8 cellular contexts compared by ENCODE assay signal in the genomic region with DNA sequence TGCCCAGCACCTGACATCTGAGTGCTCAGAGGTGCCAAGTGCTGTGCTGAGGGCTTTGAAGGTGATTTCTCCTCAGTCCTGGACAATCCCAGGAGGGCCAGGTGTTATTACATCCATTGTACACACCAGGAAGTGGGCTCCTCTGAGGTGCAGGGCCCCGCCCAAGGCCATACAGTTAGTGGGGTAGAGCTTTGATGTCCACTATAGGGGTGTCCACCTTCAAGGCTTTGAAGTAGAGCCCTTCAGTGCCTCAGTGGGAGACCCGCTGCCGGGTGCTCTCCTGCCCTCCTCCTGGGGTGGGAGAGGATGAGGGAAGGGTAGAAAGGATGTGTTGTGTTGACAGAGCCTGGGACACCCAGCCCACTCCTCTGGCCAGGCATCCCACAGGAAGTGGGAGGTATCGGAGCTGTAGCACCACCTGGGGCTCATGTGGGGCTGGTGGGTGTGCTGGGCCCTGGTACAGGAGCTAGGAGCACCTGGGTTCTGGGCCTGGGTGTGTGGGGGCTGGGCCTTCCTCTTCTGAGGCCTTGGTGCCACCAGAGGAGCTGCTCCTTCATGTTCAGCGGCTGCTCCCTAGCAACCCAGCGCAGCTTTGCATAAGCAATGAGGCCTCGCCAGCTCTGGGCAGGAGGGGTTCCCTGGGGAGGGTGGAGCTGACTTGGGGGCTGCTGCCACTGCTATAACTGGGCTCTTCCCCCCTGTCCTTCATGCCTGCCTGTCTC. TPM values are rescaled to one million over a fixed set of nuclear protein-coding genes. Genes with fewer than 3 reads are reported as not detected.
DNase-seq lines count a peak whose midpoint lies in the region; ATAC-seq, FAIRE-seq and TF ChIP-seq lines count a peak whose summit lies in the region.

No MANE protein-coding gene starts in this region.

- dilution Hi-C loops in keratinocyte (cut with MboI; ENCODE audit: extremely low pct_ligation_motif_present, low sequenced_read_pairs): no loop called here

- H3K27me3 ChIP-seq in right cardiac atrium (ENCODE audit: control insufficient read depth, insufficient read depth) (no peaks in the 10 kb centered on the region), keratinocyte (ENCODE audit: control insufficient read depth, extremely low read depth, insufficient read depth, low read length) (no peaks in the 10 kb centered on the region), vagina (no peaks in the 10 kb centered on the region)

- TF ChIP-seq POLR2A in vagina (IDR thresholded peaks at IDR 0.05): no peak

- H3K27me3 Mint-ChIP-seq in activated CD4-positive, alpha-beta memory T cell treated with anti-CD3 and anti-CD28 coated beads for 36 hours: no peaks in the 10 kb centered on the region

- 50% methylated on average over 7 of the region's 7 CpGs for WGBS in right cardiac atrium

- H3K4me3 ChIP-seq in right cardiac atrium (ENCODE audit: low read length): no peak overlapping the region
- no peak overlapping the region for H3K4me3 ChIP-seq in keratinocyte (ENCODE audit: control insufficient read depth in 2 of 3, extremely low read depth in 1 of 3, insufficient read depth in 2 of 3, low read depth in 1 of 3, low read length in 3 of 3)
- no peak overlapping the region for H3K4me3 ChIP-seq in vagina

- POLR2A ChIA-PET in activated CD4-positive, alpha-beta memory T cell treated with anti-CD3 and anti-CD28 coated beads for 36 hours (lab: Charles Lee): interaction anchor here (1.0 kb wide), 1 partner anchor 38 kb away, joined by 3 read pairs; no protein-coding TSS in a partner anchor

- no peak overlapping the region for H2AFZ ChIP-seq in keratinocyte (ENCODE audit: control insufficient read depth, low read length)

- no peaks in the 10 kb centered on the region for H3K9me3 Mint-ChIP-seq in activated CD4-positive, alpha-beta memory T cell treated with anti-CD3 and anti-CD28 coated beads for 36 hours

- peaks cover 11% of the 10 kb centered on the region for H3K9me1 ChIP-seq in keratinocyte (ENCODE audit: control insufficient read depth, extremely low read depth, insufficient read depth, low read length)

- no peaks in the 10 kb centered on the region for H3K9me3 ChIP-seq in right cardiac atrium (ENCODE audit: control insufficient read depth, low read length)
- H3K9me3 ChIP-seq in keratinocyte (ENCODE audit: control insufficient read depth, low read depth, low read length): no peaks in the 10 kb centered on the region
- no peaks in the 10 kb centered on the region for H3K9me3 ChIP-seq in vagina

- TF ChIP-seq CTCF in keratinocyte (optimal IDR thresholded peaks at IDR 0.05 in 1 of 3, IDR thresholded peaks at IDR 0.05 in 1 of 3, conservative IDR thresholded peaks at IDR 0.05 in 1 of 3; ENCODE audit: extremely low read depth in 1 of 3, insufficient read depth in 2 of 3, low read length in 3 of 3) (no peak), vagina (IDR thresholded peaks at IDR 0.05) (no peak)

- DNase-seq in right cardiac atrium (peak in 2 of 3 donors; percentile 49 to 61), cardiac septum (ENCODE audit: low spot score) (no peak), keratinocyte (ENCODE audit: low read depth, low spot score) (no peak), vagina (ENCODE audit: extremely low spot score in 2 of 2) (no peak), iPS-NIHi7 (ENCODE audit: extremely low spot score) (no peak), GM19238 (ENCODE audit: insufficient read length, low spot score) (no peak)
- peak; percentile 47 for DNase-seq in activated CD4-positive, alpha-beta memory T cell treated with anti-CD3 and anti-CD28 coated beads for 36 hours

- no peak for FAIRE-seq in keratinocyte (lab: Jason Lieb, UNC)

- H3K36me3 Mint-ChIP-seq in activated CD4-positive, alpha-beta memory T cell treated with anti-CD3 and anti-CD28 coated beads for 36 hours: peaks cover 30% of the 10 kb centered on the region

- peaks cover 28 to 43% of the 10 kb centered on the region in 2 experiments for H3K36me3 ChIP-seq in keratinocyte (ENCODE audit: control insufficient read depth in 2 of 2, extremely low read depth in 1 of 2, insufficient read depth in 2 of 2, low read length in 2 of 2)
- peaks cover 0 to 8% of the 10 kb centered on the region in 2 donors for H3K36me3 ChIP-seq in vagina

- intact Hi-C loops in right cardiac atrium (cut with DNase I) (loop anchor here in 1 of 4 donors (10.0 kb wide), 1 partner anchor 98 kb away; no protein-coding TSS in a partner anchor), cardiac septum (cut with DNase I) (loop anchor here (10.0 kb wide), 1 partner anchor 88 kb away; the partner anchor contains the start of gene FBXO47), vagina (cut with DNase I) (loop anchor here (10.0 kb wide), 1 partner anchor 48 kb away; the partner anchor contains the start of gene LASP1NB)
- intact Hi-C loops in activated CD4-positive, alpha-beta memory T cell treated with anti-CD3 and anti-CD28 coated beads for 36 hours (cut with micrococcal nuclease): no loop called here

- H4K20me1 ChIP-seq in keratinocyte (ENCODE audit: control insufficient read depth, extremely low read depth, insufficient read depth, low read length): peaks cover 26% of the 10 kb centered on the region

- no peak overlapping the region for H3K27ac ChIP-seq in right cardiac atrium (ENCODE audit: low read length)
- no peak overlapping the region for H3K27ac ChIP-seq in keratinocyte (ENCODE audit: control insufficient read depth, insufficient read depth, low read length)
- H3K27ac ChIP-seq in vagina: peak overlapping the region; percentile 31

- H3K4me3 Mint-ChIP-seq in activated CD4-positive, alpha-beta memory T cell treated with anti-CD3 and anti-CD28 coated beads for 36 hours: no peak overlapping the region

- H3K9ac ChIP-seq in keratinocyte (ENCODE audit: control insufficient read depth, extremely low read depth, insufficient read depth, low read length): peak overlapping the region; percentile 11

- H3K4me2 ChIP-seq in keratinocyte (ENCODE audit: control insufficient read depth, extremely low read depth, insufficient read depth, low read depth, low read length): no peak overlapping the region

- peaks cover 91% of the 10 kb centered on the region for H3K4me1 Mint-ChIP-seq in activated CD4-positive, alpha-beta memory T cell treated with anti-CD3 and anti-CD28 coated beads for 36 hours (ENCODE audit: low read depth)

- peak overlapping the region; percentile 76 for H3K27ac Mint-ChIP-seq in activated CD4-positive, alpha-beta memory T cell treated with anti-CD3 and anti-CD28 coated beads for 36 hours

- ATAC-seq in right cardiac atrium (peak in 1 of 2 donors; percentile 1), HG02970 (IDR thresholded peaks at IDR 0.05; ENCODE audit: low FRiP score, unreplicated experiment) (no peak)

- H3K4me1 ChIP-seq in right cardiac atrium (ENCODE audit: control insufficient read depth, insufficient read depth, low read length): peaks cover 54% of the 10 kb centered on the region
- peaks cover 83% of the 10 kb centered on the region for H3K4me1 ChIP-seq in keratinocyte (ENCODE audit: control insufficient read depth, extremely low read depth, insufficient read depth, low read length)
- H3K4me1 ChIP-seq in vagina: peaks cover 98% of the 10 kb centered on the region

- peaks cover 75% of the 10 kb centered on the region for H3K79me2 ChIP-seq in keratinocyte (ENCODE audit: control insufficient read depth, insufficient read depth, low read length)

- CTCF ChIA-PET in activated CD4-positive, alpha-beta memory T cell treated with anti-CD3 and anti-CD28 coated beads for 36 hours (lab: Charles Lee): no interaction called here

RNA-seq across cellular contexts. Expression of gene LASP1, which starts 7.4 kb away (rescaled TPM):
- total RNA-seq in right cardiac atrium (10 to 100 TPM; 29.2 to 39.6 (median 35.8) TPM), cardiac septum (25.3 TPM), vagina (69.0 TPM)
- polyA plus RNA-seq in right cardiac atrium (23.8 TPM), keratinocyte (72.5 to 117 TPM (median 88.1 TPM) in 3 replicates)
- total RNA-seq in activated CD4-positive, alpha-beta memory T cell treated with anti-CD3 and anti-CD28 coated beads for 36 hours: 100 to 1,000 TPM; 134 to 139 TPM
- 60.3 TPM for polyA plus RNA-seq in keratinocyte (2011; ENCODE audit: low read depth)
- 84.7 and 110 TPM in 2 replicates for polyA plus RNA-seq in keratinocyte (2011; cell fraction: cytosol; rRNA removed)
- 103 and 116 TPM in 2 replicates for polyA plus RNA-seq in keratinocyte (2011; cell fraction: nucleus; rRNA removed)
- polyA plus RNA-seq in keratinocyte (2012; ENCODE audit: low replicate concordance): 51.4 and 174 TPM in 2 replicates
- 134 to 233 TPM (median 138 TPM) in 3 replicates for polyA minus RNA-seq in keratinocyte
- polyA minus RNA-seq in keratinocyte (2011; cell fraction: cytosol; rRNA and poly(A)+ RNA removed): 335 TPM
- polyA minus RNA-seq in keratinocyte (2011; cell fraction: nucleus; rRNA and poly(A)+ RNA removed): 76.9 and 90.5 TPM in 2 replicates

RNA-seq across cellular contexts. Expression of gene RPL23, which starts 23.8 kb away (rescaled TPM):
- 100 to 1,000 TPM; 830 to 995 (median 880) TPM for total RNA-seq in right cardiac atrium
- 1,847 TPM for polyA plus RNA-seq in right cardiac atrium
- total RNA-seq in cardiac septum: 564 TPM
- 1,000 to 10,000 TPM; 1,774 to 1,791 TPM for total RNA-seq in activated CD4-positive, alpha-beta memory T cell treated with anti-CD3 and anti-CD28 coated beads for 36 hours
- polyA plus RNA-seq in keratinocyte: 2,125 to 2,966 TPM (median 2,468 TPM) in 3 replicates
- polyA plus RNA-seq in keratinocyte (2011; ENCODE audit: low read depth): 7,440 TPM
- polyA plus RNA-seq in keratinocyte (2011; cell fraction: cytosol; rRNA removed): 2,699 and 3,057 TPM in 2 replicates
- polyA plus RNA-seq in keratinocyte (2011; cell fraction: nucleus; rRNA removed): 628 and 824 TPM in 2 replicates
- polyA plus RNA-seq in keratinocyte (2012; ENCODE audit: low replicate concordance): 2,108 and 3,125 TPM in 2 replicates
- polyA minus RNA-seq in keratinocyte: 114 to 670 TPM (median 442 TPM) in 3 replicates
- polyA minus RNA-seq in keratinocyte (2011; cell fraction: cytosol; rRNA and poly(A)+ RNA removed): 311 TPM
- 76.0 and 133 TPM in 2 replicates for polyA minus RNA-seq in keratinocyte (2011; cell fraction: nucleus; rRNA and poly(A)+ RNA removed)
- total RNA-seq in vagina: 1,585 TPM

RNA-seq across cellular contexts. Expression of gene CWC25, which starts 52.2 kb away (rescaled TPM):
- total RNA-seq in right cardiac atrium: 10 to 100 TPM in 3 of 4 donors, 1 to 10 TPM in 1; 8.8 to 11.5 (median 10.9) TPM
- polyA plus RNA-seq in right cardiac atrium: 11.0 TPM
- total RNA-seq in cardiac septum: 10.4 TPM
- 10 to 100 TPM; 21.1 to 21.5 TPM for total RNA-seq in activated CD4-positive, alpha-beta memory T cell treated with anti-CD3 and anti-CD28 coated beads for 36 hours
- 12.7 to 15.3 TPM (median 14.9 TPM) in 3 replicates for polyA plus RNA-seq in keratinocyte
- polyA plus RNA-seq in keratinocyte (2011; ENCODE audit: low read depth): 53.7 TPM
- polyA plus RNA-seq in keratinocyte (2011; cell fraction: cytosol; rRNA removed): 8.1 and 10.5 TPM in 2 replicates
- polyA plus RNA-seq in keratinocyte (2011; cell fraction: nucleus; rRNA removed): 40.1 and 44.1 TPM in 2 replicates
- 11.6 and 36.1 TPM in 2 replicates for polyA plus RNA-seq in keratinocyte (2012; ENCODE audit: low replicate concordance)
- polyA minus RNA-seq in keratinocyte: 5.4 to 8.3 TPM (median 7.5 TPM) in 3 replicates
- 5.9 TPM for polyA minus RNA-seq in keratinocyte (2011; cell fraction: cytosol; rRNA and poly(A)+ RNA removed)
- 6.0 and 11.3 TPM in 2 replicates for polyA minus RNA-seq in keratinocyte (2011; cell fraction: nucleus; rRNA and poly(A)+ RNA removed)
- total RNA-seq in vagina: 25.5 TPM

Comparison
In these comparisons a context has a peak if more than half of its experiments do, and no peak if none do; other contexts are left out.
1. DNase-seq: peak in right cardiac atrium (2 of 3) and activated CD4-positive, alpha-beta memory T cell treated with anti-CD3 and anti-CD28 coated beads for 36 hours (single experiment); none in cardiac septum (single experiment), keratinocyte (single experiment), vagina (0 of 2), iPS-NIHi7 (single experiment) and GM19238 (single experiment).